ENCODE assay signal across 7 cellular contexts in the genomic region with DNA sequence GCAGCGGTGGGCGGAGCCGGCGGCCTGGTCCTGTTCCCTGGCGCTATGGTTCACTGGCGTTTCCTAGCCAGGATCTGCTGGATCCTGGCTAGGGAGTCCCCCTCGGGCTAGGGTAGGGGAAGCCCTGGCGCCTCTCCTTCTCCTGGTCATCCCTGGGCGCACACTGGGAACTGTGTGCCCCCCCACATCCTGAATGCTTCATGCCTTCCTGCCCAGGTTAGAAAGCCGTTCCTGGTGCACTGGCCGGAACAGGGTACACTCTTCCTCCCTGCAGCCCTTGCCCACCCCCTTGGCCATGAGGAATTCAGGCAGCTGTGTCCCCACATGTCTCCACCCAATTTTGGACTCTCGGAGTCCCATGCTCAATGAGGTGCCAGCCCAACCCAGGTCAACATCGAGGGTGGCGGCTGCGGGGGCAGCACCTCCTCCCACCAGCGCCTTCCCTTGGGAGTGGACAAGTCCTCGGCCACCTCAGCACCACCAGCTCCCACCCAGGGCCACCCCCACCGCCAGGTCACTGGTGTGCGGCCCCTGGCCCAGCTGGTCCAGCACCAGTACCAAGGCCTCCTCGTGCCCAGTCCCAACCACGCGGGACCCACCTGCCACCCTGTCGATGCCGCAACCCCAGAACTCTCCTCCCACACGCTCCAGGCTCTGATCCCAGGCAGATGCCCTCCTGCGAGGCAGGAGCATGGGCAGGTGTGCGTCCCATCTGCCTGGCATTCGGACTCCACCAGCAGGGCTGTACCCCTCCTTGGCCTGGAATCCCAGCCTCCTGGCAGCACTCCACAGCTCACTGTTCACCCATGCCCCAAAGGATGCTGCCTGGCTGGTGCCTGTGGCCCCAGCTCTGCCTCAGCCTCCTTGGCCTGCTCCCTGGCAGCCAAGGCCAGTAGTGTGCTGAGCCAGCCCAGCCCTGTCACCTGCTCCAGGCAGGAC.
DNase-seq lines count a peak whose midpoint lies in the region; ATAC-seq and TF ChIP-seq lines count a peak whose summit lies in the region.
"Not testable (repeated sequence)": the region's sequence is repeated elsewhere in the genome, so short reads cannot be mapped to it uniquely, and the experiment has no call there.

No MANE protein-coding gene starts in this region.

- not testable (repeated sequence) for H3K27ac Mint-ChIP-seq in GM23338; chondrocyte (ENCODE audit: unreplicated experiment)

- H3K4me3 Mint-ChIP-seq in GM23338: peak overlapping the region; percentile 54
- peak overlapping the region; percentile 46 for H3K4me3 Mint-ChIP-seq in chondrocyte (ENCODE audit: unreplicated experiment)

- not testable (repeated sequence) for H3K27ac ChIP-seq in GM23338 (ENCODE audit: low read depth); SK-N-SH (ENCODE audit: low read depth in 2 of 2, low read length in 1 of 2); heart left ventricle; right lobe of liver; osteoblast (ENCODE audit: low read depth, low read length)

- H3K27me3 Mint-ChIP-seq in GM23338 (ENCODE audit: insufficient read depth, low read depth, poor library complexity) (peaks cover 11% of the 10 kb centered on the region), chondrocyte (ENCODE audit: low read depth) (peaks cover 13% of the 10 kb centered on the region)

- not testable (repeated sequence) for H3F3A ChIP-seq in GM23338 (replicated peaks; ENCODE audit: low read depth); SK-N-SH (replicated peaks; ENCODE audit: insufficient read depth)

- POLR2A ChIA-PET in SK-N-SH (lab: Yijun Ruan, JAX): not testable (repeated sequence)

- DNase-seq in GM23338 (ENCODE audit: low spot score) (peak; percentile 13), SK-N-SH (peak; percentile 19), chondrocyte (ENCODE audit: low spot score) (peak; percentile 98), heart left ventricle (peak in 3 of 5 donors; percentile 15 to 67 (median 29)), right lobe of liver (peak; percentile 22 to 70 (median 45)), osteoblast (ENCODE audit: insufficient read length, low spot score, missing footprints) (peak; percentile 41)
- peak; percentile 1 for DNase-seq in stimulated activated CD4-positive, alpha-beta T cell treated with anti-CD3 and anti-CD28 coated beads, Interleukin-4, amount 100 ng/mL, for 1 hour

- not testable (repeated sequence) for H3K9ac ChIP-seq in SK-N-SH

- not testable (repeated sequence) for TF ChIP-seq POLR2A in heart left ventricle (IDR thresholded peaks at IDR 0.05); right lobe of liver (IDR thresholded peaks at IDR 0.05)

- not testable (repeated sequence) for ATAC-seq in GM23338, heart left ventricle, right lobe of liver

- not testable (repeated sequence) for TF ChIP-seq RAD21 in SK-N-SH (IDR thresholded peaks at IDR 0.05; ENCODE audit: low read length)

- not testable (repeated sequence) for H2AFZ ChIP-seq in GM23338; SK-N-SH (ENCODE audit: low read depth); osteoblast (ENCODE audit: low read length)

- 54% methylated on average over 20 of the region's 28 CpGs for WGBS in SK-N-SH (ENCODE audit: low lambda C conversion rate)
- WGBS in heart left ventricle, 4 donors: 88 to 90% (median 89%) methylated on average over 19 to 22 of the region's 28 CpGs
- WGBS in right lobe of liver (ENCODE audit: insufficient coverage, low coverage, low lambda C conversion rate, missing lambda C conversion rate): 79% methylated on average over 4 of the region's 28 CpGs

- not testable (repeated sequence) for TF ChIP-seq EP300 in SK-N-SH (IDR thresholded peaks at IDR 0.05; ENCODE audit: borderline replicate concordance in 1 of 2, low read depth in 1 of 2, low read length in 1 of 2)

- peaks cover 11% of the 10 kb centered on the region for H3K27me3 ChIP-seq in GM23338 (ENCODE audit: insufficient read depth)
- peaks cover 22% of the 10 kb centered on the region for H3K27me3 ChIP-seq in SK-N-SH (ENCODE audit: insufficient read depth)
- peaks cover 0 to 21% (median 11%) of the 10 kb centered on the region in 9 donors for H3K27me3 ChIP-seq in heart left ventricle
- peaks cover 0 to 15% of the 10 kb centered on the region in 2 donors for H3K27me3 ChIP-seq in right lobe of liver
- H3K27me3 ChIP-seq in osteoblast (ENCODE audit: insufficient read depth, low read length): not testable (repeated sequence)

- not testable (repeated sequence) for H3K36me3 ChIP-seq in GM23338 (ENCODE audit: insufficient read depth); SK-N-SH (replicated peaks in 1 of 2; ENCODE audit: control insufficient read depth in 1 of 2, insufficient read depth in 2 of 2, low read length in 1 of 2); heart left ventricle; right lobe of liver; osteoblast (ENCODE audit: insufficient read depth, low read length)

- peak overlapping the region; percentile 68; the same call in 1 of the 2 replicates for H3K4me2 ChIP-seq in GM23338
- H3K4me2 ChIP-seq in SK-N-SH; osteoblast (ENCODE audit: insufficient read depth, low read length): not testable (repeated sequence)

- not testable (repeated sequence) for H3K36me3 Mint-ChIP-seq in GM23338 (ENCODE audit: low read depth); chondrocyte (ENCODE audit: low read depth)

- CTCF ChIA-PET in SK-N-SH (lab: Yijun Ruan, JAX): interaction anchor here (1.1 kb wide), 1 partner anchor 329 kb away, joined by 3 read pairs; no protein-coding TSS in a partner anchor

- TF ChIP-seq CTCF in GM23338 (conservative IDR thresholded peaks at IDR 0.05; ENCODE audit: low read depth in 2 of 2); SK-N-SH (IDR thresholded peaks at IDR 0.05); chondrocyte (IDR thresholded peaks at IDR 0.05); heart left ventricle (IDR thresholded peaks at IDR 0.05); right lobe of liver (IDR thresholded peaks at IDR 0.05); osteoblast (IDR thresholded peaks at IDR 0.05; ENCODE audit: extremely low read depth, low read depth, low read length): not testable (repeated sequence)

- H3K79me2 ChIP-seq in GM23338 (replicated peaks; ENCODE audit: insufficient read depth); SK-N-SH (ENCODE audit: insufficient read depth); osteoblast (ENCODE audit: insufficient read depth, low read length): not testable (repeated sequence)

- intact Hi-C loops in heart left ventricle (cut with DNase I); right lobe of liver (cut with DNase I): not testable (repeated sequence)

- not testable (repeated sequence) for H3K9me3 Mint-ChIP-seq in GM23338; chondrocyte (ENCODE audit: low read depth)

- not testable (repeated sequence) for H3K9me2 ChIP-seq in GM23338 (ENCODE audit: insufficient read depth); SK-N-SH

- H3K4me1 ChIP-seq in GM23338 (ENCODE audit: insufficient read depth); heart left ventricle; right lobe of liver; osteoblast (ENCODE audit: insufficient read depth, low read length): not testable (repeated sequence)
- peaks cover 0 to 15% of the 10 kb centered on the region in 2 experiments; a peak in 2 of 4 replicates for H3K4me1 ChIP-seq in SK-N-SH (ENCODE audit: control insufficient read depth in 1 of 2, insufficient read depth in 2 of 2, low read depth in 1 of 2, low read length in 1 of 2)

- not testable (repeated sequence) for H3K9me3 ChIP-seq in SK-N-SH; heart left ventricle; right lobe of liver; osteoblast (ENCODE audit: low read depth, low read length)

- not testable (repeated sequence) for H3K4me1 Mint-ChIP-seq in GM23338; chondrocyte (ENCODE audit: low read depth)

- H3K4me3 ChIP-seq in GM23338: peak overlapping the region; percentile 35; the same call in 1 of the 2 replicates
- H3K4me3 ChIP-seq in SK-N-SH (ENCODE audit: low read depth in 2 of 2, low read length in 1 of 2); heart left ventricle; right lobe of liver; osteoblast (ENCODE audit: insufficient read depth, low read length): not testable (repeated sequence)

- not testable (repeated sequence) for H4K20me1 ChIP-seq in GM23338 (replicated peaks; ENCODE audit: insufficient read depth); SK-N-SH (ENCODE audit: insufficient read depth); osteoblast (ENCODE audit: insufficient read depth, low read length)

Comparison
In these comparisons a context has a peak if more than half of its experiments do, and no peak if none do; other contexts are left out.
1. DNase-seq: peak in every context shown above with its lines; median percentile 98 in chondrocyte; 45 in right lobe of liver; 41 in osteoblast; 29 in heart left ventricle; 19 in SK-N-SH; 13 in GM23338; 1 in stimulated activated CD4-positive, alpha-beta T cell treated with anti-CD3 and anti-CD28 coated beads, Interleukin-4, amount 100 ng/mL, for 1 hour.